ENCODE assay signal across 18 cellular contexts in genomic region chr19:39864118-39864517, GRCh38. TPM values are rescaled to one million over a fixed set of nuclear protein-coding genes. Genes with fewer than 3 reads are reported as not detected.
DNase-seq lines count a peak whose midpoint lies in the region; ATAC-seq and TF ChIP-seq lines count a peak whose summit lies in the region.
"Had no signal": no experiment of that assay in that cellular context is flagged by ENCODE, and none has a peak within 500 bp of the region (broad histone marks: within the 10 kb centered on the region; RNA-seq: fewer than 3 reads in every experiment).

No MANE protein-coding gene starts in this region.

- H2AK9ac ChIP-seq in IMR-90 (replicated peaks; ENCODE audit: low read depth, low read length, poor library complexity): no peak overlapping the region

- H3K27me3 ChIP-seq in IMR-90 (ENCODE audit: control insufficient read depth, insufficient read depth, low read length): no peaks in the 10 kb centered on the region
- H3K27me3 ChIP-seq: BLaER1 treated with 17β-estradiol and CSF1 and Interleukin-3, amounts not matched to agents 10 nM and 100 nM had no signal

- H2AFZ ChIP-seq in IMR-90 (replicated peaks; ENCODE audit: low read length, poor library complexity): no peak overlapping the region

- H3K36me3 Mint-ChIP-seq in T-helper 17 cell (ENCODE audit: low read depth): peaks cover 6% of the 10 kb centered on the region
- H3K36me3 Mint-ChIP-seq in activated CD4-positive, alpha-beta memory T cell treated with anti-CD3 and anti-CD28 coated beads for 36 hours: no peaks in the 10 kb centered on the region

- no peak for TF ChIP-seq POLR2A in IMR-90 (IDR thresholded peaks at IDR 0.05; ENCODE audit: low read depth, low read length)

- no peaks in the 10 kb centered on the region for H3K79me1 ChIP-seq in IMR-90 (ENCODE audit: low read depth in 1 of 2, low read length in 2 of 2)

- DNase-seq in NOMO-1 treated with DMSO at 0.1 percent for 48 hours (lab: John Stamatoyannopoulos, UW; ENCODE audit: unreplicated experiment): peak; percentile 9
- DNase-seq in NOMO-1 treated with dmso at 0.1 percent for 144 hours (lab: John Stamatoyannopoulos, UW; ENCODE audit: unreplicated experiment): no peak
- no peak for DNase-seq in IMR-90
- DNase-seq in T-helper 17 cell: no peak
- peak; percentile 40 for DNase-seq in iris pigment epithelial cell (ENCODE audit: low read depth)
- no peak for DNase-seq in G401 (ENCODE audit: low spot score)
- no peak for DNase-seq in activated CD4-positive, alpha-beta memory T cell treated with anti-CD3 and anti-CD28 coated beads for 36 hours
- DNase-seq: 8988T; CD8-positive, alpha-beta memory T cell; COR-L47; GDM1; GOT3; H7 had no signal

- no peaks in the 10 kb centered on the region for H3K4me1 ChIP-seq in IMR-90 (ENCODE audit: control insufficient read depth, insufficient read depth, low read length)

- BruUV-seq in IMR-90 (replicated peaks; lab: Mats Ljungman, UMichigan): no TSS peak

- no peak overlapping the region for H3K4me3 Mint-ChIP-seq in T-helper 17 cell
- H3K4me3 Mint-ChIP-seq in activated CD4-positive, alpha-beta memory T cell treated with anti-CD3 and anti-CD28 coated beads for 36 hours: no peak overlapping the region
- H3K4me3 Mint-ChIP-seq: B cell; CD8-positive, alpha-beta memory T cell; IgD-negative memory B cell had no signal

- no peak overlapping the region for H3K4me2 ChIP-seq in IMR-90 (ENCODE audit: low read depth, low read length)

- no peak for ATAC-seq in IMR-90 (ENCODE audit: low read depth)
- ATAC-seq in T-helper 17 cell: no peak
- ATAC-seq in GM21786 (IDR thresholded peaks at IDR 0.05; ENCODE audit: unreplicated experiment): no peak
- ATAC-seq: HCT116 had no signal

- no peak overlapping the region for H4K8ac ChIP-seq in IMR-90 (ENCODE audit: low read depth in 2 of 2, low read length in 2 of 2)

- no peak overlapping the region for H2AK5ac ChIP-seq in IMR-90 (ENCODE audit: low read depth, low read length)

- no peaks in the 10 kb centered on the region for H3K4me1 Mint-ChIP-seq in T-helper 17 cell
- no peaks in the 10 kb centered on the region for H3K4me1 Mint-ChIP-seq in activated CD4-positive, alpha-beta memory T cell treated with anti-CD3 and anti-CD28 coated beads for 36 hours (ENCODE audit: low read depth)
- H3K4me1 Mint-ChIP-seq: B cell, IgD-negative memory B cell had no signal

- no peak overlapping the region for H2BK120ac ChIP-seq in IMR-90 (ENCODE audit: low read depth, low read length)

- no peak overlapping the region for H3K27ac ChIP-seq in IMR-90 (ENCODE audit: insufficient read depth, low read length)

- no peak overlapping the region for H2BK20ac ChIP-seq in IMR-90 (ENCODE audit: low read depth, low read length)

- no peak overlapping the region for H4K91ac ChIP-seq in IMR-90 (ENCODE audit: insufficient read depth, low read depth, low read length)

- H3K56ac ChIP-seq in IMR-90 (ENCODE audit: extremely low read depth, insufficient read depth, low read length): no peak overlapping the region

- no peak overlapping the region for H3K14ac ChIP-seq in IMR-90 (replicated peaks; ENCODE audit: low read depth, low read length)

- WGBS in IMR-90 (ENCODE audit: extremely low coverage in 2 of 2, insufficient read length in 1 of 2), 2 experiments: no CpG with 5 or more reads among the region's 2 CpGs

- no peak overlapping the region for H3K18ac ChIP-seq in IMR-90 (ENCODE audit: low read depth, low read length)

- TF ChIP-seq RAD21 in IMR-90 (IDR thresholded peaks at IDR 0.05; ENCODE audit: low read length): no peak

- no peak overlapping the region for H3K23ac ChIP-seq in IMR-90 (ENCODE audit: low read depth, low read length)

- no peak for TF ChIP-seq CTCF in IMR-90 (conservative IDR thresholded peaks at IDR 0.05; ENCODE audit: low read depth, low read length)

- H3K9ac ChIP-seq in IMR-90 (ENCODE audit: low read depth, low read length): no peak overlapping the region
- H3K9ac ChIP-seq: BLaER1 treated with 17β-estradiol and CSF1 and Interleukin-3, amounts not matched to agents 10 nM and 100 nM had no signal

- H3K9me1 ChIP-seq in IMR-90 (ENCODE audit: insufficient read depth, low read length): no peaks in the 10 kb centered on the region

- no peaks in the 10 kb centered on the region for H3K27me3 Mint-ChIP-seq in T-helper 17 cell
- H3K27me3 Mint-ChIP-seq in activated CD4-positive, alpha-beta memory T cell treated with anti-CD3 and anti-CD28 coated beads for 36 hours: no peaks in the 10 kb centered on the region

- in situ Hi-C loops in IMR-90 (cut with MboI; ENCODE audit: low sequenced_read_pairs): no loop called here
- in situ Hi-C loops in G401 (cut with HindIII; ENCODE audit: low sequenced_read_pairs): no loop called here

- POLR2A ChIA-PET in IMR-90 (lab: Charles Lee; ENCODE audit: unreplicated experiment): no interaction called here
- POLR2A ChIA-PET in activated CD4-positive, alpha-beta memory T cell treated with anti-CD3 and anti-CD28 coated beads for 36 hours (lab: Charles Lee): no interaction called here

- no peaks in the 10 kb centered on the region for H3K36me3 ChIP-seq in IMR-90 (ENCODE audit: control insufficient read depth, insufficient read depth, low read length)

- dilution Hi-C loops in IMR-90 (cut with HindIII; ENCODE audit: low sequenced_read_pairs, unreplicated experiment): no loop called here

- no peak overlapping the region for H3K4ac ChIP-seq in IMR-90 (ENCODE audit: low read depth, low read length)

- no peak overlapping the region for H3K4me3 ChIP-seq in IMR-90 (ENCODE audit: insufficient read depth, low read depth, low read length)
- H3K4me3 ChIP-seq: BLaER1 treated with 17β-estradiol and CSF1 and Interleukin-3, amounts not matched to agents 10 nM and 100 nM had no signal

- H2BK15ac ChIP-seq in IMR-90 (ENCODE audit: low read depth, low read length): no peak overlapping the region

- H3K9me3 ChIP-seq in IMR-90 (ENCODE audit: control insufficient read depth, insufficient read depth, low read length): no peaks in the 10 kb centered on the region
- no peaks in the 10 kb centered on the region for H3K9me3 ChIP-seq in T-helper 17 cell (ENCODE audit: control insufficient read depth, low read length, poor library complexity, severe bottlenecking)
- H3K9me3 ChIP-seq: BLaER1 treated with 17β-estradiol and CSF1 and Interleukin-3, amounts not matched to agents 10 nM and 100 nM had no signal

- H4K20me1 ChIP-seq in IMR-90 (ENCODE audit: insufficient read depth, low read length): no peaks in the 10 kb centered on the region

- no peak overlapping the region for H2BK5ac ChIP-seq in IMR-90 (ENCODE audit: low read depth, low read length, poor library complexity, severe bottlenecking)

- CTCF ChIA-PET in IMR-90 (lab: Yijun Ruan, JAX): no interaction called here
- CTCF ChIA-PET in activated CD4-positive, alpha-beta memory T cell treated with anti-CD3 and anti-CD28 coated beads for 36 hours (lab: Charles Lee): no interaction called here

- peak overlapping the region; percentile 3 for H3K27ac Mint-ChIP-seq in T-helper 17 cell
- H3K27ac Mint-ChIP-seq in activated CD4-positive, alpha-beta memory T cell treated with anti-CD3 and anti-CD28 coated beads for 36 hours: no peak overlapping the region
- H3K27ac Mint-ChIP-seq: B cell; CD8-positive, alpha-beta memory T cell; IgD-negative memory B cell had no signal

- no peaks in the 10 kb centered on the region for H3K9me3 Mint-ChIP-seq in activated CD4-positive, alpha-beta memory T cell treated with anti-CD3 and anti-CD28 coated beads for 36 hours
- H3K9me3 Mint-ChIP-seq: CD8-positive, alpha-beta memory T cell; IgD-negative memory B cell had no signal

- intact Hi-C loops in IMR-90 (cut with micrococcal nuclease): no loop called here
- intact Hi-C loops in activated CD4-positive, alpha-beta memory T cell treated with anti-CD3 and anti-CD28 coated beads for 36 hours (cut with micrococcal nuclease): no loop called here

- H4K5ac ChIP-seq in IMR-90 (ENCODE audit: low read depth, low read length): no peak overlapping the region

TF ChIP-seq in IMR-90, 13 proteins besides CTCF, POLR2A, EP300 and RAD21:
- TF ChIP-seq FOS (IDR thresholded peaks at IDR 0.05; ENCODE audit: low read depth, low read length) (no peak), NFE2L2 (IDR thresholded peaks at IDR 0.05; ENCODE audit: low read depth, low read length) (peak; percentile 60; the same call in 1 of the 2 replicates), CEBPB (IDR thresholded peaks at IDR 0.05; ENCODE audit: low read depth, low read length) (no peak), MAFK (IDR thresholded peaks at IDR 0.05; ENCODE audit: low read depth, low read length) (no peak), RCOR1 (IDR thresholded peaks at IDR 0.05; ENCODE audit: insufficient replicate concordance, low read length) (no peak), MAZ (IDR thresholded peaks at IDR 0.05; ENCODE audit: borderline replicate concordance, low read depth, low read length) (no peak)
TF ChIP-seq in IMR-90: peak in this region for 1.

RNA-seq across cellular contexts. Expression of gene FBL, which starts 17.9 kb away (rescaled TPM):
- 211 and 259 TPM in 2 replicates for total RNA-seq in IMR-90 (2012; rRNA removed)
- polyA plus RNA-seq in IMR-90 (2012; rRNA removed): 405 and 446 TPM in 2 replicates
- polyA plus RNA-seq in IMR-90 (2012; cell fraction: cytosol; rRNA removed): 291 and 322 TPM in 2 replicates
- polyA plus RNA-seq in IMR-90 (2012; cell fraction: nucleus; rRNA removed; ENCODE audit: low replicate concordance): 96.8 and 135 TPM in 2 replicates
- 100 to 1,000 TPM; 255 to 264 TPM for total RNA-seq in T-helper 17 cell
- 505 and 527 TPM in 2 replicates for total RNA-seq in G401 (2014; rRNA removed; shearing (Covaris generic))
- total RNA-seq in activated CD4-positive, alpha-beta memory T cell treated with anti-CD3 and anti-CD28 coated beads for 36 hours: 100 to 1,000 TPM; 579 to 589 TPM

RNA-seq across cellular contexts. Expression of gene DYRK1B, which starts 30.2 kb away (rescaled TPM):
- total RNA-seq in IMR-90 (2012; rRNA removed) (2.7 and 3.6 TPM in 2 replicates), T-helper 17 cell (10 to 100 TPM; 47.5 to 55.5 TPM)
- polyA plus RNA-seq in IMR-90 (2012; rRNA removed): 10.2 and 11.4 TPM in 2 replicates
- 10.2 and 18.8 TPM in 2 replicates for polyA plus RNA-seq in IMR-90 (2012; cell fraction: cytosol; rRNA removed)
- 34.3 and 52.3 TPM in 2 replicates for polyA plus RNA-seq in IMR-90 (2012; cell fraction: nucleus; rRNA removed; ENCODE audit: low replicate concordance)
- total RNA-seq in G401 (2014; rRNA removed; shearing (Covaris generic)): 11.8 and 12.9 TPM in 2 replicates
- 1 to 10 TPM; 4.5 to 4.8 TPM for total RNA-seq in activated CD4-positive, alpha-beta memory T cell treated with anti-CD3 and anti-CD28 coated beads for 36 hours

Comparison
In these comparisons a context has a peak if more than half of its experiments do, and no peak if none do; other contexts are left out.
1. DNase-seq: peak in NOMO-1 treated with DMSO at 0.1 percent for 48 hours (single experiment) and iris pigment epithelial cell (single experiment); none in NOMO-1 treated with dmso at 0.1 percent for 144 hours (single experiment), IMR-90 (single experiment), T-helper 17 cell (0 of 3), G401 (single experiment) and activated CD4-positive, alpha-beta memory T cell treated with anti-CD3 and anti-CD28 coated beads for 36 hours (single experiment).